In genomic region chr2:32807662-32808061, GRCh38 we compare ENCODE assay signal across 9 cellular contexts.
"Had no signal": no experiment of that assay in that cellular context is flagged by ENCODE, and none has a peak within 500 bp of the region (broad histone marks: within the 10 kb centered on the region; RNA-seq: fewer than 3 reads in every experiment).

No MANE protein-coding gene starts in this region.

- H3K36me3 ChIP-seq: HAP-1 had no signal

- H3K9ac ChIP-seq: GM23248 had no signal

- H3K4me3 ChIP-seq: GM23248, HAP-1, K562 had no signal

- DNase-seq: GM23248, GOT3, H7, IMR-90, KG1 had no signal

- H3K4me1 ChIP-seq: HAP-1 had no signal

- FAIRE-seq: K562 had no signal

- H2AFZ ChIP-seq: GM23248 had no signal

- ATAC-seq: HCT116, K562 had no signal

- H3K9me3 ChIP-seq: HAP-1 had no signal

- H3K27ac ChIP-seq: GM23248, HL-60 had no signal
